In the genomic region with DNA sequence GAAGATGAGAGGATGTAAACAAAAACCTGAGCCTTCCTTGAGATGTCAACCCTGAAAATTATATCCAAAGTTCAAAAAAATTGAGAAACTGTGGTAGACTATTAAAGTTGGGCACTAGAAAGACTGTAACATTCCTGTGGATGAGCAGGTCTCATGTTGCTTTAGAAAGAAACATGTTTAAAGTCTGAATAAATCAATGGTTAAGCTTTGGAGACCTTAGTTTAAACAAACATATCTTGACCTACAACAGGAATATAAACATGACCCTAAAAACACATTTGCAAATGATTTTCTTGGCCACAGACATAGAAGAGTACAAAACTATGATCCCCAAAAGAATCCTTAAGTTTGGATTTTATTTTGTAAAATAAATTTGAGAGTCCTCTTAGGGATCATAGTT, we compare ENCODE assay signal across 17 cellular contexts. TPM values are rescaled to one million over a fixed set of nuclear protein-coding genes. Genes with fewer than 3 reads are reported as not detected.
DNase-seq lines count a peak whose midpoint lies in the region; ATAC-seq, FAIRE-seq and TF ChIP-seq lines count a peak whose summit lies in the region.
"Had no signal": no experiment of that assay in that cellular context is flagged by ENCODE, and none has a peak within 500 bp of the region (broad histone marks: within the 10 kb centered on the region; RNA-seq: fewer than 3 reads in every experiment).

No MANE protein-coding gene starts in this region.

- peak overlapping the region; percentile 64 for H3K27ac Mint-ChIP-seq in activated CD8-positive, alpha-beta memory T cell treated with anti-CD3 and anti-CD28 coated beads, Interleukin-2, amount 10 ng/mL, durations not matched to agents 7 days and 5 days
- H3K27ac Mint-ChIP-seq in activated CD8-positive, alpha-beta T cell treated with anti-CD3 and anti-CD28 coated beads for 36 hours, result peak overlapping the region; percentile 40
- peak overlapping the region; percentile 67 for H3K27ac Mint-ChIP-seq in stimulated activated naive B cell treated with anti-CD40 and anti-IgM and Interleukin-4, amounts not matched to agents 10 μg/mL and 1 μg/mL and 100 μg/mL, for 72 hours

- peak overlapping the region; percentile 61 for H3K4me2 ChIP-seq in HepG2 (ENCODE audit: low read depth, low read length)

- peaks cover 55% of the 10 kb centered on the region for H3K4me1 Mint-ChIP-seq in activated CD8-positive, alpha-beta memory T cell treated with anti-CD3 and anti-CD28 coated beads, Interleukin-2, amount 10 ng/mL, durations not matched to agents 7 days and 5 days
- peaks cover 59% of the 10 kb centered on the region for H3K4me1 Mint-ChIP-seq in activated CD8-positive, alpha-beta T cell treated with anti-CD3 and anti-CD28 coated beads for 36 hours (ENCODE audit: low read depth)
- peaks cover 17 to 33% of the 10 kb centered on the region in 2 donors for H3K4me1 Mint-ChIP-seq in stimulated activated naive B cell treated with anti-CD40 and anti-IgM and Interleukin-4, amounts not matched to agents 10 μg/mL and 1 μg/mL and 100 μg/mL, for 72 hours

- no peak for FAIRE-seq in HepG2 (lab: Jason Lieb, UNC)
- FAIRE-seq: RCC 7860 had no signal

- intact Hi-C loops in activated CD8-positive, alpha-beta T cell treated with anti-CD3 and anti-CD28 coated beads for 36 hours (cut with micrococcal nuclease), result no loop called here
- intact Hi-C loops in HepG2 (cut with micrococcal nuclease; ENCODE audit: unreplicated experiment), result loop anchor here (5.0 kb wide), 1 partner anchor 47 kb away; a partner anchor contains a TSS
- intact Hi-C loops in psoas muscle (cut with DNase I), result no loop called here

- in situ Hi-C loops in HepG2 (cut with HindIII; ENCODE audit: extremely low pct_ligation_motif_present, low pct_unique_long_range_greater_than_20kb), result no loop called here

- H3K9ac ChIP-seq in HepG2 (ENCODE audit: insufficient read depth, low read depth, low read length), result no peak overlapping the region

- TF ChIP-seq CTCF in activated CD8-positive, alpha-beta T cell treated with anti-CD3 and anti-CD28 coated beads for 36 hours (IDR thresholded peaks at IDR 0.05), result no peak
- TF ChIP-seq CTCF in HepG2 (CRISPR knock-in tag; IDR thresholded peaks at IDR 0.05) (no peak), psoas muscle (IDR thresholded peaks at IDR 0.05) (no peak)

- H3K79me2 ChIP-seq in HepG2 (ENCODE audit: insufficient read depth, low read length), result no peaks in the 10 kb centered on the region

- no peaks in the 10 kb centered on the region; a peak in 1 of 5 replicates for H3K27me3 ChIP-seq in HepG2 (ENCODE audit: control insufficient read depth in 1 of 2, insufficient read depth in 2 of 2, low read length in 2 of 2)
- no peaks in the 10 kb centered on the region for H3K27me3 ChIP-seq in psoas muscle (ENCODE audit: insufficient read depth in 3 of 3, low read length in 2 of 3)
- H3K27me3 ChIP-seq: neutrophil, transverse colon had no signal

- CTCF ChIA-PET in activated CD8-positive, alpha-beta memory T cell treated with anti-CD3 and anti-CD28 coated beads, Interleukin-2, amount 10 ng/mL, durations not matched to agents 7 days and 5 days (lab: Charles Lee), result interaction anchor here (1.0 to 3.0 kb wide), 2 partner anchors 37 to 57 kb away, joined by 3 to 11 read pairs; a partner anchor contains a TSS
- CTCF ChIA-PET in activated CD8-positive, alpha-beta T cell treated with anti-CD3 and anti-CD28 coated beads for 36 hours (lab: Charles Lee), result interaction anchor here (1.0 to 1.4 kb wide), 4 partner anchors 13 to 37 kb away, joined by 3 to 5 read pairs (median 3); no protein-coding TSS in a partner anchor
- CTCF ChIA-PET in HepG2 (lab: Yijun Ruan, JAX; ENCODE audit: low intra/inter-chr PET ratio, low total read pairs), result no interaction called here

- no peaks in the 10 kb centered on the region for H3K9me3 Mint-ChIP-seq in activated CD8-positive, alpha-beta memory T cell treated with anti-CD3 and anti-CD28 coated beads, Interleukin-2, amount 10 ng/mL, durations not matched to agents 7 days and 5 days (ENCODE audit: low read depth)
- no peaks in the 10 kb centered on the region for H3K9me3 Mint-ChIP-seq in activated CD8-positive, alpha-beta T cell treated with anti-CD3 and anti-CD28 coated beads for 36 hours
- H3K9me3 Mint-ChIP-seq in stimulated activated naive B cell treated with anti-CD40 and anti-IgM and Interleukin-4, amounts not matched to agents 10 μg/mL and 1 μg/mL and 100 μg/mL, for 72 hours, result no peaks in the 10 kb centered on the region

- no TSS peak for BruUV-seq in HepG2 (replicated peaks; lab: Mats Ljungman, UMichigan)

- no peaks in the 10 kb centered on the region for H4K20me1 ChIP-seq in HepG2 (ENCODE audit: insufficient read depth, low read length)

- H3K4me1 ChIP-seq in HepG2 (ENCODE audit: insufficient read depth, low read length) (peaks cover 52% of the 10 kb centered on the region), psoas muscle (no peaks in the 10 kb centered on the region)

- TF ChIP-seq POLR2A in HepG2 (IDR thresholded peaks at IDR 0.05; ENCODE audit: insufficient read depth in 1 of 2, low read depth in 2 of 2, low read length in 2 of 2), result no peak

- no peak for TF ChIP-seq EP300 in HepG2 (IDR thresholded peaks at IDR 0.05; ENCODE audit: low read depth in 2 of 2, low read length in 2 of 2)
- no peak for TF ChIP-seq EP300 in HepG2 (CRISPR knock-in tag; IDR thresholded peaks at IDR 0.05; ENCODE audit: borderline replicate concordance)

- no peaks in the 10 kb centered on the region for H3K27me3 Mint-ChIP-seq in activated CD8-positive, alpha-beta memory T cell treated with anti-CD3 and anti-CD28 coated beads, Interleukin-2, amount 10 ng/mL, durations not matched to agents 7 days and 5 days
- H3K27me3 Mint-ChIP-seq in activated CD8-positive, alpha-beta T cell treated with anti-CD3 and anti-CD28 coated beads for 36 hours, result no peaks in the 10 kb centered on the region
- H3K27me3 Mint-ChIP-seq in stimulated activated naive B cell treated with anti-CD40 and anti-IgM and Interleukin-4, amounts not matched to agents 10 μg/mL and 1 μg/mL and 100 μg/mL, for 72 hours, result no peaks in the 10 kb centered on the region

- H3K4me3 ChIP-seq in HepG2 (replicated peaks in 1 of 3; ENCODE audit: insufficient read depth in 1 of 3, low read depth in 2 of 3, low read length in 3 of 3) (0 out of 6 replicates have a peak overlapping the region, but pooled peaks of 1 of the 3 experiments have one; percentile 2), psoas muscle (no peak overlapping the region)
- H3K4me3 ChIP-seq: transverse colon had no signal

- no peak overlapping the region for H3K27ac ChIP-seq in HepG2 (ENCODE audit: extremely low read length, insufficient read depth, low read length)
- no peak overlapping the region for H3K27ac ChIP-seq in psoas muscle
- H3K27ac ChIP-seq: neutrophil had no signal

- POLR2A ChIA-PET in activated CD8-positive, alpha-beta T cell treated with anti-CD3 and anti-CD28 coated beads for 36 hours (lab: Charles Lee), result interaction anchor here (0.8 kb wide), 1 partner anchor 70 kb away, joined by 3 read pairs; no protein-coding TSS in a partner anchor
- POLR2A ChIA-PET in HepG2 (lab: Yijun Ruan, JAX), result interaction anchor here (1.3 to 2.5 kb wide), 2 partner anchors 26 to 38 kb away, joined by 4 to 8 read pairs; a partner anchor contains a TSS

- H2AFZ ChIP-seq in HepG2 (ENCODE audit: low read length), result no peak overlapping the region

- ATAC-seq in activated CD8-positive, alpha-beta memory T cell treated with anti-CD3 and anti-CD28 coated beads, Interleukin-2, amount 10 ng/mL, durations not matched to agents 7 days and 5 days, result no peak
- no peak for ATAC-seq in activated CD8-positive, alpha-beta T cell treated with anti-CD3 and anti-CD28 coated beads for 36 hours
- ATAC-seq in HepG2 (peak; percentile 51), psoas muscle (no peak), GM18909 (IDR thresholded peaks at IDR 0.05; ENCODE audit: poor library complexity, unreplicated experiment) (no peak)
- ATAC-seq in stimulated activated naive B cell treated with anti-CD40 and anti-IgM and Interleukin-4, amounts not matched to agents 10 μg/mL and 1 μg/mL and 100 μg/mL, for 72 hours (replicated peaks), result no peak

- no peak for DNase-seq in activated CD8-positive, alpha-beta memory T cell treated with anti-CD3 and anti-CD28 coated beads, Interleukin-2, amount 10 ng/mL, durations not matched to agents 7 days and 5 days
- DNase-seq in activated CD8-positive, alpha-beta memory T cell treated with anti-CD3 and anti-CD28 coated beads, Interleukin-2, amount 50 U/mL, for 48 hours, result no peak
- no peak for DNase-seq in activated CD8-positive, alpha-beta T cell treated with anti-CD3 and anti-CD28 coated beads for 36 hours
- DNase-seq in HepG2 (ENCODE audit: low spot score), result no peak
- DNase-seq in stimulated activated naive B cell treated with anti-CD40 and anti-IgM and Interleukin-4, amounts not matched to agents 10 μg/mL and 1 μg/mL and 100 μg/mL, for 72 hours, result no peak
- DNase-seq in psoas muscle, result no peak
- DNase-seq in NCI-H748 (lab: John Stamatoyannopoulos, UW; ENCODE audit: unreplicated experiment), result no peak
- DNase-seq: activated T-cell treated with anti-CD3 and anti-CD28 coated beads for 4 hours; GDM1; mammary epithelial cell; NCI-H2107; NCI-H748 treated with DMSO at 0.1 percent for 48 hours; stimulated activated CD4-positive, alpha-beta T cell treated with anti-CD3 and anti-CD28 coated beads, Interleukin-4, amount 100 ng/mL, for 4 hours; transverse colon had no signal

- TF ChIP-seq RAD21 in HepG2 (CRISPR knock-in tag; IDR thresholded peaks at IDR 0.05), result no peak

- no peaks in the 10 kb centered on the region for H3K36me3 ChIP-seq in HepG2 (replicated peaks in 1 of 2; ENCODE audit: control insufficient read depth in 1 of 2, insufficient read depth in 2 of 2, low read length in 2 of 2)
- H3K36me3 ChIP-seq in psoas muscle (ENCODE audit: insufficient read depth in 1 of 2, low read depth in 1 of 2), result no peaks in the 10 kb centered on the region
- H3K36me3 ChIP-seq: neutrophil, transverse colon had no signal

- peaks cover 3% of the 10 kb centered on the region for H3K36me3 Mint-ChIP-seq in activated CD8-positive, alpha-beta memory T cell treated with anti-CD3 and anti-CD28 coated beads, Interleukin-2, amount 10 ng/mL, durations not matched to agents 7 days and 5 days
- no peaks in the 10 kb centered on the region for H3K36me3 Mint-ChIP-seq in activated CD8-positive, alpha-beta T cell treated with anti-CD3 and anti-CD28 coated beads for 36 hours (ENCODE audit: low read depth)
- H3K36me3 Mint-ChIP-seq in stimulated activated naive B cell treated with anti-CD40 and anti-IgM and Interleukin-4, amounts not matched to agents 10 μg/mL and 1 μg/mL and 100 μg/mL, for 72 hours, result no peaks in the 10 kb centered on the region

- H3K4me3 Mint-ChIP-seq in activated CD8-positive, alpha-beta memory T cell treated with anti-CD3 and anti-CD28 coated beads, Interleukin-2, amount 10 ng/mL, durations not matched to agents 7 days and 5 days, result peak overlapping the region; percentile 7
- H3K4me3 Mint-ChIP-seq in activated CD8-positive, alpha-beta T cell treated with anti-CD3 and anti-CD28 coated beads for 36 hours, result no peak overlapping the region
- no peak overlapping the region for H3K4me3 Mint-ChIP-seq in stimulated activated naive B cell treated with anti-CD40 and anti-IgM and Interleukin-4, amounts not matched to agents 10 μg/mL and 1 μg/mL and 100 μg/mL, for 72 hours

- H3K9me3 ChIP-seq in HepG2 (ENCODE audit: low read length) (no peaks in the 10 kb centered on the region), psoas muscle (no peaks in the 10 kb centered on the region)
- H3K9me3 ChIP-seq: neutrophil, transverse colon had no signal

RNA-seq across cellular contexts. Expression of a gene that starts 38.1 kb away (rescaled TPM):
- total RNA-seq in activated CD8-positive, alpha-beta memory T cell treated with anti-CD3 and anti-CD28 coated beads, Interleukin-2, amount 10 ng/mL, durations not matched to agents 7 days and 5 days, result 10 to 100 TPM; 71.6 to 85.0 TPM
- total RNA-seq in activated CD8-positive, alpha-beta T cell treated with anti-CD3 and anti-CD28 coated beads for 36 hours, result 10 to 100 TPM; 53.9 to 55.6 TPM
- total RNA-seq in HepG2 (2016; rRNA removed; fragmentation: Illumina TruSeq; extraction: Trizol) (43.1 and 47.7 TPM in 2 replicates), psoas muscle (10 to 100 TPM; 31.4 to 57.4 (median 47.3) TPM)
- 3.9 and 5.6 TPM in 2 replicates for total RNA-seq in HepG2 (2016; cell fraction: cytosol; rRNA removed; fragmentation: Illumina TruSeq; extraction: Trizol; ENCODE audit: low read depth)
- 41.6 and 49.1 TPM in 2 replicates for total RNA-seq in HepG2 (2016; cell fraction: insoluble cytoplasmic fraction; rRNA removed; fragmentation: Illumina TruSeq; extraction: Trizol)
- 14.1 and 19.4 TPM in 2 replicates for total RNA-seq in HepG2 (2016; cell fraction: membrane; rRNA removed; fragmentation: Illumina TruSeq; extraction: Trizol)
- total RNA-seq in HepG2 (2016; cell fraction: nucleus; rRNA removed; fragmentation: Illumina TruSeq; extraction: Trizol), result 95.0 and 105 TPM in 2 replicates
- polyA plus RNA-seq in HepG2 (2011; rRNA removed) (37.3 and 40.3 TPM in 2 replicates), psoas muscle (10 to 100 TPM; 19.2 to 29.6 (median 25.3) TPM)
- 18.8 and 21.4 TPM in 2 replicates for polyA plus RNA-seq in HepG2 (2011; cell fraction: cytosol; rRNA removed)
- 99.2 and 102 TPM in 2 replicates for polyA plus RNA-seq in HepG2 (2011; cell fraction: nucleus; rRNA removed)
- 29.5 and 35.9 TPM in 2 replicates for polyA plus RNA-seq in HepG2 (2012)
- polyA plus RNA-seq in HepG2 (2016; cell fraction: cytosol; fragmentation: Illumina TruSeq; extraction: Trizol; ENCODE audit: low read depth), result 2.8 and 2.9 TPM in 2 replicates
- polyA plus RNA-seq in HepG2 (2016; cell fraction: insoluble cytoplasmic fraction; fragmentation: Illumina TruSeq; extraction: Trizol; ENCODE audit: low read depth), result 27.5 and 31.2 TPM in 2 replicates
- 7.3 and 8.2 TPM in 2 replicates for polyA plus RNA-seq in HepG2 (2016; cell fraction: membrane; fragmentation: Illumina TruSeq; extraction: Trizol; ENCODE audit: low read depth)
- polyA plus RNA-seq in HepG2 (2016; cell fraction: nucleus; fragmentation: Illumina TruSeq; extraction: Trizol; ENCODE audit: insufficient read depth, low read depth), result 101 and 108 TPM in 2 replicates
- 31.9 and 52.6 TPM in 2 replicates for polyA minus RNA-seq in HepG2 (2011; rRNA and poly(A)+ RNA removed; ENCODE audit: low replicate concordance)
- 16.3 and 17.7 TPM in 2 replicates for polyA minus RNA-seq in HepG2 (2011; cell fraction: cytosol; rRNA and poly(A)+ RNA removed)
- polyA minus RNA-seq in HepG2 (2011; cell fraction: nucleus; rRNA and poly(A)+ RNA removed), result 150 and 158 TPM in 2 replicates

RNA-seq across cellular contexts. Expression of a gene that starts 47.1 kb away (rescaled TPM):
- total RNA-seq in activated CD8-positive, alpha-beta memory T cell treated with anti-CD3 and anti-CD28 coated beads, Interleukin-2, amount 10 ng/mL, durations not matched to agents 7 days and 5 days, result 1 to 10 TPM; 7.0 to 7.7 TPM
- total RNA-seq in activated CD8-positive, alpha-beta T cell treated with anti-CD3 and anti-CD28 coated beads for 36 hours, result 10 to 100 TPM in 1 of 2 experiments, 1 to 10 TPM in 1; 9.8 to 10.9 TPM
- total RNA-seq in HepG2 (2016; rRNA removed; fragmentation: Illumina TruSeq; extraction: Trizol), result 5.0 and 8.8 TPM in 2 replicates
- total RNA-seq in HepG2 (2016; cell fraction: cytosol; rRNA removed; fragmentation: Illumina TruSeq; extraction: Trizol; ENCODE audit: low read depth), result 0.61 and 1.5 TPM in 2 replicates
- 4.7 and 8.4 TPM in 2 replicates for total RNA-seq in HepG2 (2016; cell fraction: insoluble cytoplasmic fraction; rRNA removed; fragmentation: Illumina TruSeq; extraction: Trizol)
- total RNA-seq in HepG2 (2016; cell fraction: membrane; rRNA removed; fragmentation: Illumina TruSeq; extraction: Trizol), result 2.3 TPM in 2 replicates
- total RNA-seq in HepG2 (2016; cell fraction: nucleus; rRNA removed; fragmentation: Illumina TruSeq; extraction: Trizol), result 3.8 and 6.3 TPM in 2 replicates
- polyA plus RNA-seq in HepG2 (2011; rRNA removed), result 3.7 and 4.2 TPM in 2 replicates
- 1.4 and 2.8 TPM in 2 replicates for polyA plus RNA-seq in HepG2 (2011; cell fraction: cytosol; rRNA removed)
- 2.7 and 4.6 TPM in 2 replicates for polyA plus RNA-seq in HepG2 (2011; cell fraction: nucleus; rRNA removed)
- 8.2 and 8.5 TPM in 2 replicates for polyA plus RNA-seq in HepG2 (2012)
- polyA plus RNA-seq in HepG2 (2016; cell fraction: cytosol; fragmentation: Illumina TruSeq; extraction: Trizol; ENCODE audit: low read depth), result 0.09 and 0.22 TPM in 2 replicates
- 5.3 and 6.2 TPM in 2 replicates for polyA plus RNA-seq in HepG2 (2016; cell fraction: insoluble cytoplasmic fraction; fragmentation: Illumina TruSeq; extraction: Trizol; ENCODE audit: low read depth)
- polyA plus RNA-seq in HepG2 (2016; cell fraction: membrane; fragmentation: Illumina TruSeq; extraction: Trizol; ENCODE audit: low read depth), result 0.58 and 0.83 TPM in 2 replicates
- polyA plus RNA-seq in HepG2 (2016; cell fraction: nucleus; fragmentation: Illumina TruSeq; extraction: Trizol; ENCODE audit: insufficient read depth, low read depth), result 5.7 and 8.0 TPM in 2 replicates
- polyA minus RNA-seq in HepG2 (2011; rRNA and poly(A)+ RNA removed; ENCODE audit: low replicate concordance), result 4.4 and 23.5 TPM in 2 replicates
- 3.5 and 3.6 TPM in 2 replicates for polyA minus RNA-seq in HepG2 (2011; cell fraction: cytosol; rRNA and poly(A)+ RNA removed)
- 18.4 and 19.1 TPM in 2 replicates for polyA minus RNA-seq in HepG2 (2011; cell fraction: nucleus; rRNA and poly(A)+ RNA removed)
- total RNA-seq in psoas muscle, result 10 to 100 TPM; 15.2 to 89.7 (median 37.6) TPM
- polyA plus RNA-seq in psoas muscle, result 10 to 100 TPM in 2 of 3 donors, 1 to 10 TPM in 1; 3.4 to 21.5 (median 13.7) TPM
